9 cellular contexts compared by ENCODE assay signal in genomic region chr11:73982595-73982989, GRCh38. TPM values are rescaled to one million over a fixed set of nuclear protein-coding genes. Genes with fewer than 3 reads are reported as not detected.
DNase-seq lines count a peak whose midpoint lies in the region; ATAC-seq, FAIRE-seq and TF ChIP-seq lines count a peak whose summit lies in the region.
"Had no signal": no experiment of that assay in that cellular context is flagged by ENCODE, and none has a peak within 500 bp of the region (broad histone marks: within the 10 kb centered on the region; RNA-seq: fewer than 3 reads in every experiment).

TSS of gene UCP2 (minus strand) at chr11:73982843. CDS start at chr11:73978378, 4,465 bp downstream.

- H3K36me3 ChIP-seq in WERI-Rb-1 (peaks cover 37% of the 10 kb centered on the region), bronchial epithelial cell (ENCODE audit: control insufficient read depth, insufficient read depth, low read length) (peaks cover 5% of the 10 kb centered on the region)

- no peaks in the 10 kb centered on the region for H3K9me3 ChIP-seq in WERI-Rb-1 (ENCODE audit: severe bottlenecking)

- peak; percentile 85 for DNase-seq in NK-92 treated with Interleukin-12 subunit alpha and Interleukin-12 subunit beta, amount 100 ng/mL, for 24 hours (lab: John Stamatoyannopoulos, UW)
- DNase-seq in NK-92 (lab: John Stamatoyannopoulos, UW; ENCODE audit: unreplicated experiment) = no peak
- DNase-seq in NCI-H2171 (lab: John Stamatoyannopoulos, UW) = peak; percentile 81
- DNase-seq in WERI-Rb-1 = peak; percentile 94
- DNase-seq in bronchial epithelial cell (ENCODE audit: low read depth) = no peak
- DNase-seq in iris pigment epithelial cell (ENCODE audit: low read depth) = peak; percentile 88
- peak; percentile 82 for DNase-seq in stimulated activated CD4-positive, alpha-beta T cell treated with anti-CD3 and anti-CD28 coated beads, Interleukin-12 subunit alpha, Interleukin-12 subunit beta, amount 100 ng/mL, for 4 hours

- no peak for FAIRE-seq in bronchial epithelial cell (lab: Jason Lieb, UNC)
- FAIRE-seq: A204.1 had no signal

- H3K4me3 ChIP-seq in WERI-Rb-1 (ENCODE audit: low read depth, low read length) (peak within 1 kb of the TSS; percentile 91), bronchial epithelial cell (ENCODE audit: low read depth, low read length) (peak within 1 kb of the TSS; percentile 67)

- peak within 1 kb of the TSS; percentile 100 for H3K27ac ChIP-seq in WERI-Rb-1

- peak; percentile 55 for ATAC-seq in HG03045 (IDR thresholded peaks at IDR 0.05; ENCODE audit: unreplicated experiment)

- TF ChIP-seq CTCF in WERI-Rb-1 (IDR thresholded peaks at IDR 0.05; ENCODE audit: low read depth, low read length) = no peak
- TF ChIP-seq CTCF in bronchial epithelial cell (IDR thresholded peaks at IDR 0.05; ENCODE audit: insufficient read depth, low read length, severe bottlenecking) = no peak

- H3K27me3 ChIP-seq in WERI-Rb-1 (ENCODE audit: insufficient read depth, low read depth, severe bottlenecking) (no peaks in the 10 kb centered on the region), bronchial epithelial cell (ENCODE audit: control insufficient read depth, insufficient read depth, low read length) (no peaks in the 10 kb centered on the region)

RNA-seq across cellular contexts. Expression of gene UCP2, which starts in this region (rescaled TPM):
- total RNA-seq in bronchial epithelial cell = 0.26 and 1.0 TPM in 2 replicates

Comparison
In these comparisons a context has a peak if more than half of its experiments do, and no peak if none do; other contexts are left out.
1. DNase-seq: peak in NK-92 treated with Interleukin-12 subunit alpha and Interleukin-12 subunit beta, amount 100 ng/mL, for 24 hours (single experiment), NCI-H2171 (single experiment), WERI-Rb-1 (single experiment), iris pigment epithelial cell (single experiment) and stimulated activated CD4-positive, alpha-beta T cell treated with anti-CD3 and anti-CD28 coated beads, Interleukin-12 subunit alpha, Interleukin-12 subunit beta, amount 100 ng/mL, for 4 hours (single experiment); none in NK-92 (single experiment) and bronchial epithelial cell (single experiment).